ENCODE assay signal across 14 cellular contexts in genomic region chr4:47852121-47852520, GRCh38. TPM values are rescaled to one million over a fixed set of nuclear protein-coding genes. Genes with fewer than 3 reads are reported as not detected.
DNase-seq lines count a peak whose midpoint lies in the region; ATAC-seq and TF ChIP-seq lines count a peak whose summit lies in the region.
"Had no signal": no experiment of that assay in that cellular context is flagged by ENCODE, and none has a peak within 500 bp of the region (broad histone marks: within the 10 kb centered on the region; RNA-seq: fewer than 3 reads in every experiment).

No MANE protein-coding gene starts in this region.

- no peak overlapping the region for H3K14ac ChIP-seq in H9 (ENCODE audit: insufficient read depth, low read length)

- no peaks in the 10 kb centered on the region for H3K4me1 ChIP-seq in right cardiac atrium (ENCODE audit: control insufficient read depth, insufficient read depth, low read length)
- no peaks in the 10 kb centered on the region for H3K4me1 ChIP-seq in right lobe of liver
- no peaks in the 10 kb centered on the region; the same call in 1 of the 2 replicates for H3K4me1 ChIP-seq in H9 (ENCODE audit: insufficient read depth, low read length)

- H4K5ac ChIP-seq in H9 (ENCODE audit: insufficient read length, low read depth, low read length), result no peak overlapping the region

- H3K4me1 Mint-ChIP-seq in H9, result peaks cover 0 to 4% of the 10 kb centered on the region in 2 experiments; a peak in 2 of 4 replicates
- H3K4me1 Mint-ChIP-seq: activated naive CD8-positive, alpha-beta T cell treated with anti-CD3 and anti-CD28 coated beads, Interleukin-2, amount 10 ng/mL, durations not matched to agents 7 days and 5 days had no signal

- no peak overlapping the region for H2AFZ ChIP-seq in H9 (ENCODE audit: low read length)

- no peak overlapping the region for H2BK5ac ChIP-seq in H9 (ENCODE audit: insufficient read length, low read length)

- H2BK20ac ChIP-seq in H9 (ENCODE audit: low read depth, low read length, poor library complexity, severe bottlenecking), result no peak overlapping the region

- no peak overlapping the region for H3K9ac ChIP-seq in H9 (ENCODE audit: extremely low read depth, insufficient read length, low read length)

- 29% methylated on average over 1 of the region's 1 CpG for WGBS in right cardiac atrium
- WGBS in right lobe of liver (ENCODE audit: insufficient coverage, low coverage, low lambda C conversion rate, missing lambda C conversion rate), result 91% methylated on average over 1 of the region's 1 CpG
- no CpG with 5 or more reads among the region's 1 CpG for WGBS in H9 (ENCODE audit: extremely low coverage, insufficient read length, low lambda C conversion rate)

- H3K18ac ChIP-seq in H9 (ENCODE audit: insufficient read length, low read depth, low read length), result no peak overlapping the region

- no peaks in the 10 kb centered on the region; the same call in 1 of the 2 replicates for H3K27me3 Mint-ChIP-seq in H9 (ENCODE audit: low read depth)
- H3K27me3 Mint-ChIP-seq: activated naive CD8-positive, alpha-beta T cell treated with anti-CD3 and anti-CD28 coated beads, Interleukin-2, amount 10 ng/mL, durations not matched to agents 7 days and 5 days had no signal

- H2BK15ac ChIP-seq in H9 (ENCODE audit: low read depth, low read length), result no peak overlapping the region

- peak; percentile 65 for DNase-seq in HFF-Myc (ENCODE audit: extremely low read depth, low read depth)
- DNase-seq in astrocyte of the spinal cord (ENCODE audit: low read depth, low spot score), result peak; percentile 84
- no peak for DNase-seq in right cardiac atrium
- DNase-seq in stromal cell of bone marrow (ENCODE audit: low read depth), result peak; percentile 21
- no peak for DNase-seq in 8988T
- no peak for DNase-seq in right lobe of liver
- DNase-seq in H9, result no peak
- DNase-seq: activated CD4-positive, CD25-positive, alpha-beta regulatory T cell; activated naive CD8-positive, alpha-beta T cell treated with anti-CD3 and anti-CD28 coated beads, Interleukin-2, amount 10 ng/mL, durations not matched to agents 7 days and 5 days; kidney; NCI-H187 treated with DMSO at 0.1 percent for 48 hours had no signal

- no peak overlapping the region for H3K27ac Mint-ChIP-seq in H9
- H3K27ac Mint-ChIP-seq: activated naive CD8-positive, alpha-beta T cell treated with anti-CD3 and anti-CD28 coated beads, Interleukin-2, amount 10 ng/mL, durations not matched to agents 7 days and 5 days had no signal

- H3K4me2 ChIP-seq in H9 (ENCODE audit: insufficient read depth, insufficient read length, low read length), result no peak overlapping the region

- TF ChIP-seq POLR2A in right lobe of liver (IDR thresholded peaks at IDR 0.05), result no peak

- H2AK5ac ChIP-seq in H9 (ENCODE audit: insufficient read length, low read length), result no peak overlapping the region

- no peak overlapping the region for H3K4me3 Mint-ChIP-seq in H9
- H3K4me3 Mint-ChIP-seq: activated naive CD8-positive, alpha-beta T cell treated with anti-CD3 and anti-CD28 coated beads, Interleukin-2, amount 10 ng/mL, durations not matched to agents 7 days and 5 days had no signal

- H4K20me1 ChIP-seq in H9 (ENCODE audit: control insufficient read depth, insufficient read depth, insufficient read length), result no peaks in the 10 kb centered on the region

- no peaks in the 10 kb centered on the region for H3K27me3 ChIP-seq in right cardiac atrium (ENCODE audit: control insufficient read depth, insufficient read depth)
- H3K27me3 ChIP-seq in right lobe of liver, result no peaks in the 10 kb centered on the region
- H3K27me3 ChIP-seq in H9 (ENCODE audit: insufficient read depth, low read length), result no peaks in the 10 kb centered on the region

- H3K79me1 ChIP-seq in H9 (ENCODE audit: insufficient read depth, low read depth, low read length, poor library complexity, severe bottlenecking), result no peaks in the 10 kb centered on the region

- ATAC-seq in right cardiac atrium, result peak; percentile 50 to 66
- ATAC-seq in right lobe of liver, result no peak
- no peak for ATAC-seq in HG02885 (IDR thresholded peaks at IDR 0.05; ENCODE audit: poor library complexity, unreplicated experiment)

- H3T11ph ChIP-seq in H9 (ENCODE audit: low read length), result no peak overlapping the region

- no peaks in the 10 kb centered on the region for H3K23me2 ChIP-seq in H9 (ENCODE audit: insufficient read length, low read depth, low read length, poor library complexity, severe bottlenecking)

- intact Hi-C loops in right cardiac atrium (cut with DNase I), result no loop called here
- intact Hi-C loops in right lobe of liver (cut with DNase I), result no loop called here

- H2BK120ac ChIP-seq in H9 (ENCODE audit: low read depth, low read length, poor library complexity, severe bottlenecking), result no peak overlapping the region

- H3K23ac ChIP-seq in H9 (ENCODE audit: insufficient read length, low read depth, low read length), result no peak overlapping the region

- peaks cover 0 to 5% (median 3%) of the 10 kb centered on the region in 4 donors for H3K36me3 ChIP-seq in right lobe of liver

- H3K36me3 Mint-ChIP-seq in H9 (ENCODE audit: insufficient read depth in 1 of 3, low read depth in 3 of 3), result peaks cover 30 to 51% (median 37%) of the 10 kb centered on the region in 3 experiments

- H3K4me3 ChIP-seq in HFF-Myc (replicated peaks; ENCODE audit: low read depth, low read length), result no peak overlapping the region
- H3K4me3 ChIP-seq in astrocyte of the spinal cord (ENCODE audit: low read depth, low read length), result no peak overlapping the region
- H3K4me3 ChIP-seq in right cardiac atrium (ENCODE audit: low read length), result no peak overlapping the region
- H3K4me3 ChIP-seq in right lobe of liver, result no peak overlapping the region
- H3K4me3 ChIP-seq: SK-N-MC, smooth muscle cell had no signal

- H2BK12ac ChIP-seq in H9 (ENCODE audit: insufficient read length, low read depth, low read length), result no peak overlapping the region

- H3K27ac ChIP-seq in right cardiac atrium (ENCODE audit: low read length), result no peak overlapping the region
- H3K27ac ChIP-seq in right lobe of liver, result no peak overlapping the region
- H3K27ac ChIP-seq in H9 (ENCODE audit: insufficient read length, low read depth, low read length), result no peak overlapping the region
- H3K27ac ChIP-seq: SK-N-MC had no signal

- in situ Hi-C loops in astrocyte of the spinal cord (cut with HindIII; ENCODE audit: low sequenced_read_pairs), result no loop called here

- no peak overlapping the region for H4K91ac ChIP-seq in H9 (ENCODE audit: insufficient read length, low read depth, low read length)

- TF ChIP-seq CTCF in HFF-Myc (IDR thresholded peaks at IDR 0.05; ENCODE audit: low read depth, low read length, missing control alignments), result no peak
- TF ChIP-seq CTCF in astrocyte of the spinal cord (IDR thresholded peaks at IDR 0.05; ENCODE audit: low read depth, low read length), result no peak
- no peak for TF ChIP-seq CTCF in right lobe of liver (IDR thresholded peaks at IDR 0.05)
- TF ChIP-seq CTCF in H9 (conservative IDR thresholded peaks at IDR 0.05), result no peak

- H3K9me3 ChIP-seq in right cardiac atrium (ENCODE audit: control insufficient read depth, low read length) (no peaks in the 10 kb centered on the region), right lobe of liver (no peaks in the 10 kb centered on the region), H9 (ENCODE audit: control insufficient read depth, low read depth, low read length) (no peaks in the 10 kb centered on the region)

- no peaks in the 10 kb centered on the region for H3K79me2 ChIP-seq in H9 (ENCODE audit: insufficient read depth, low read length)

- H4K8ac ChIP-seq in H9 (replicated peaks; ENCODE audit: insufficient read length, low read depth, low read length), result no peak overlapping the region

- no peak overlapping the region for H3K56ac ChIP-seq in H9 (ENCODE audit: insufficient read length, low read depth, low read length)

- no peak overlapping the region for H3K4ac ChIP-seq in H9 (ENCODE audit: low read depth, low read length)

- H3K9me3 Mint-ChIP-seq in H9, result no peaks in the 10 kb centered on the region
- H3K9me3 Mint-ChIP-seq: activated naive CD8-positive, alpha-beta T cell treated with anti-CD3 and anti-CD28 coated beads, Interleukin-2, amount 10 ng/mL, durations not matched to agents 7 days and 5 days had no signal

RNA-seq across cellular contexts. Expression of gene CORIN, which starts 14.3 kb away (rescaled TPM):
- 100 to 1,000 TPM; 125 to 226 (median 200) TPM for total RNA-seq in right cardiac atrium
- 66.2 TPM for polyA plus RNA-seq in right cardiac atrium
- under 1 TPM in 5 of 6 experiments, not detected in 1; 0.12 to 0.44 (median 0.16) TPM for total RNA-seq in right lobe of liver
- 0.09 and 0.39 TPM in 2 replicates for total RNA-seq in H9 (2021)

Comparison
In these comparisons a context has a peak if more than half of its experiments do, and no peak if none do; other contexts are left out.
1. DNase-seq: peak in HFF-Myc (single experiment), astrocyte of the spinal cord (single experiment) and stromal cell of bone marrow (single experiment); none in right cardiac atrium (0 of 3), 8988T (single experiment), right lobe of liver (0 of 3) and H9 (single experiment).
2. ATAC-seq: peak in right cardiac atrium (2 of 2); none in right lobe of liver (0 of 4) and HG02885 (single experiment).
3. RNA of gene CORIN, which starts 14.3 kb away (total RNA-seq): 125 to 226 TPM in right cardiac atrium; 0.09 to 0.39 TPM in H9 and 0.12 to 0.44 TPM in right lobe of liver; every median in the first group is over 10 times any median in the second.